ENCODE assay signal across 8 cellular contexts in genomic region chr10:125057158-125058001, GRCh38.
DNase-seq lines count a peak whose midpoint lies in the region; ATAC-seq, FAIRE-seq and TF ChIP-seq lines count a peak whose summit lies in the region.

No MANE protein-coding gene starts in this region.

- no peaks in the 10 kb centered on the region for H3K4me1 Mint-ChIP-seq in Calu3 (ENCODE audit: low read depth, unreplicated experiment)
- H3K4me1 Mint-ChIP-seq in activated T-helper 1 cell treated with anti-CD3 and anti-CD28 coated beads, Interleukin-12 subunit alpha, Interleukin-12 subunit beta, Interleukin-2, Interleukin-4 antibody, amounts not matched to agents 30 ng/mL and 10 ng/mL and 1 ng/mL, durations not matched to agents 14 hours and 24 hours and 36 hours (ENCODE audit: low read depth), result no peaks in the 10 kb centered on the region

- no peak for DNase-seq in Calu3
- peak; percentile 94 for DNase-seq in MV-4-11 (lab: John Stamatoyannopoulos, UW)
- no peak for DNase-seq in right lobe of liver
- peak; percentile 96 for DNase-seq in superior temporal gyrus (ENCODE audit: extremely low spot score)
- DNase-seq in GM12892 (ENCODE audit: insufficient read length), result no peak
- DNase-seq in activated T-helper 1 cell treated with anti-CD3 and anti-CD28 coated beads, Interleukin-12 subunit alpha, Interleukin-12 subunit beta, Interleukin-2, Interleukin-4 antibody, amounts not matched to agents 30 ng/mL and 10 ng/mL and 1 ng/mL, durations not matched to agents 14 hours and 24 hours and 36 hours (ENCODE audit: low spot score), result no peak
- DNase-seq in NCI-H1048 (lab: John Stamatoyannopoulos, UW), result no peak

- H3K4me3 ChIP-seq in right lobe of liver, result no peak overlapping the region

- no peaks in the 10 kb centered on the region for H3K27me3 Mint-ChIP-seq in Calu3 (ENCODE audit: unreplicated experiment)
- peaks cover 15% of the 10 kb centered on the region for H3K27me3 Mint-ChIP-seq in activated T-helper 1 cell treated with anti-CD3 and anti-CD28 coated beads, Interleukin-12 subunit alpha, Interleukin-12 subunit beta, Interleukin-2, Interleukin-4 antibody, amounts not matched to agents 30 ng/mL and 10 ng/mL and 1 ng/mL, durations not matched to agents 14 hours and 24 hours and 36 hours (ENCODE audit: insufficient read depth)

- intact Hi-C loops in Calu3 (cut with micrococcal nuclease; ENCODE audit: unreplicated experiment) (no loop called here), right lobe of liver (cut with DNase I) (loop anchor here in 1 of 2 donors (10.0 kb wide), 1 partner anchor 63 kb away; no protein-coding TSS in a partner anchor)
- intact Hi-C loops in activated T-helper 1 cell treated with anti-CD3 and anti-CD28 coated beads, Interleukin-12 subunit alpha, Interleukin-12 subunit beta, Interleukin-2, Interleukin-4 antibody, amounts not matched to agents 30 ng/mL and 10 ng/mL and 1 ng/mL, durations not matched to agents 14 hours and 24 hours and 36 hours (cut with micrococcal nuclease), result no loop called here

- no peak for FAIRE-seq in GM12892 (lab: Jason Lieb, UNC)

- no peaks in the 10 kb centered on the region for H3K9me3 ChIP-seq in right lobe of liver

- no TSS peak for BruUV-seq in Calu3 (replicated peaks; lab: Mats Ljungman, UMichigan)

- H3K4me1 ChIP-seq in right lobe of liver, result peaks cover 0 to 10% (median 7%) of the 10 kb centered on the region in 4 donors

- TF ChIP-seq POLR2A in right lobe of liver (IDR thresholded peaks at IDR 0.05), result no peak
- no peak for TF ChIP-seq POLR2A in GM12892 (IDR thresholded peaks at IDR 0.05; ENCODE audit: low read depth, low read length)

- TF ChIP-seq CTCF in Calu3 (IDR thresholded peaks at IDR 0.05; ENCODE audit: unreplicated experiment) (no peak), right lobe of liver (IDR thresholded peaks at IDR 0.05) (no peak)

- H3K27ac Mint-ChIP-seq in Calu3 (ENCODE audit: unreplicated experiment), result peak overlapping the region; percentile 30
- no peak overlapping the region for H3K27ac Mint-ChIP-seq in activated T-helper 1 cell treated with anti-CD3 and anti-CD28 coated beads, Interleukin-12 subunit alpha, Interleukin-12 subunit beta, Interleukin-2, Interleukin-4 antibody, amounts not matched to agents 30 ng/mL and 10 ng/mL and 1 ng/mL, durations not matched to agents 14 hours and 24 hours and 36 hours

- 28% methylated on average over 11 of the region's 20 CpGs for WGBS in right lobe of liver (ENCODE audit: insufficient coverage, low coverage, low lambda C conversion rate, missing lambda C conversion rate)

- no peak overlapping the region for H3K4me3 Mint-ChIP-seq in Calu3 (ENCODE audit: low read depth, unreplicated experiment)
- H3K4me3 Mint-ChIP-seq in activated T-helper 1 cell treated with anti-CD3 and anti-CD28 coated beads, Interleukin-12 subunit alpha, Interleukin-12 subunit beta, Interleukin-2, Interleukin-4 antibody, amounts not matched to agents 30 ng/mL and 10 ng/mL and 1 ng/mL, durations not matched to agents 14 hours and 24 hours and 36 hours, result no peak overlapping the region

- no peaks in the 10 kb centered on the region for H3K27me3 ChIP-seq in right lobe of liver

- H3K9me3 Mint-ChIP-seq in Calu3 (ENCODE audit: low read depth, unreplicated experiment), result no peaks in the 10 kb centered on the region
- H3K9me3 Mint-ChIP-seq in activated T-helper 1 cell treated with anti-CD3 and anti-CD28 coated beads, Interleukin-12 subunit alpha, Interleukin-12 subunit beta, Interleukin-2, Interleukin-4 antibody, amounts not matched to agents 30 ng/mL and 10 ng/mL and 1 ng/mL, durations not matched to agents 14 hours and 24 hours and 36 hours, result no peaks in the 10 kb centered on the region

- CTCF ChIA-PET in Calu3 (lab: Charles Lee), result no interaction called here

- peak overlapping the region; percentile 96 for H3K27ac ChIP-seq in cingulate gyrus (ENCODE audit: low read depth, low read length)
- peak overlapping the region; percentile 61 to 72 (median 70) for H3K27ac ChIP-seq in right lobe of liver

- ATAC-seq in right lobe of liver, result peak; percentile 44 to 63 (median 51)

- H3K36me3 ChIP-seq in right lobe of liver, result no peaks in the 10 kb centered on the region

- H3K36me3 Mint-ChIP-seq in Calu3 (ENCODE audit: insufficient read depth, unreplicated experiment), result peaks cover 28% of the 10 kb centered on the region
- H3K36me3 Mint-ChIP-seq in activated T-helper 1 cell treated with anti-CD3 and anti-CD28 coated beads, Interleukin-12 subunit alpha, Interleukin-12 subunit beta, Interleukin-2, Interleukin-4 antibody, amounts not matched to agents 30 ng/mL and 10 ng/mL and 1 ng/mL, durations not matched to agents 14 hours and 24 hours and 36 hours (ENCODE audit: low read depth), result no peaks in the 10 kb centered on the region

Comparison
In these comparisons a context has a peak if more than half of its experiments do, and no peak if none do; other contexts are left out.
1. DNase-seq: peak in MV-4-11 (single experiment) and superior temporal gyrus (single experiment); none in Calu3 (single experiment), right lobe of liver (0 of 3), GM12892 (single experiment), activated T-helper 1 cell treated with anti-CD3 and anti-CD28 coated beads, Interleukin-12 subunit alpha, Interleukin-12 subunit beta, Interleukin-2, Interleukin-4 antibody, amounts not matched to agents 30 ng/mL and 10 ng/mL and 1 ng/mL, durations not matched to agents 14 hours and 24 hours and 36 hours (single experiment) and NCI-H1048 (single experiment).